1 cellular context compared by ENCODE assay signal in genomic region chr14:93941293-93941910, GRCh38.
TF ChIP-seq lines count a peak whose summit lies in the region.

No MANE protein-coding gene starts in this region.

TF ChIP-seq in HepG2, 621 proteins besides CTCF, POLR2A, EP300 and RAD21:
- TF ChIP-seq DRAP1 (CRISPR knock-in tag; IDR thresholded peaks at IDR 0.05) (no peak), FOSL2 (CRISPR knock-in tag; IDR thresholded peaks at IDR 0.05) (0 out of 2 replicates have a peak, but pooled peaks have one; percentile 14), ZNF687 (CRISPR knock-in tag; IDR thresholded peaks at IDR 0.05) (peak; percentile 24; the same call in 1 of the 2 replicates)
